In genomic region chr16:21242756-21243155, GRCh38 we compare ENCODE assay signal across 42 cellular contexts. TPM values are rescaled to one million over a fixed set of nuclear protein-coding genes. Genes with fewer than 3 reads are reported as not detected.
"Had no signal": no experiment of that assay in that cellular context is flagged by ENCODE, and none has a peak within 500 bp of the region (broad histone marks: within the 10 kb centered on the region; RNA-seq: fewer than 3 reads in every experiment).

No MANE protein-coding gene starts in this region.

- H3K4me1 ChIP-seq: adrenal gland, ascending aorta, body of pancreas, breast epithelium had no signal

- H3K4me3 Mint-ChIP-seq: activated naive CD4-positive, alpha-beta T cell treated with anti-CD3 and anti-CD28 coated beads for 36 hours; activated naive CD4-positive, alpha-beta T cell treated with anti-CD3 and anti-CD28 coated beads, Interleukin-2, amount 10 ng/mL, durations not matched to agents 7 days and 5 days; activated naive CD4-positive, alpha-beta T cell treated with anti-CD3 and anti-CD28 coated beads, Interleukin-2, amount 50 U/mL, for 24 hours; activated naive CD8-positive, alpha-beta T cell; activated naive CD8-positive, alpha-beta T cell treated with anti-CD3 and anti-CD28 coated beads for 36 hours; activated naive CD8-positive, alpha-beta T cell treated with anti-CD3 and anti-CD28 coated beads, Interleukin-2, amount 10 ng/mL, durations not matched to agents 7 days and 5 days; activated naive CD8-positive, alpha-beta T cell treated with anti-CD3 and anti-CD28 coated beads, Interleukin-2, amount 50 U/mL, for 24 hours; activated T-cell treated with anti-CD3 and anti-CD28 coated beads, Interleukin-2, amount 50 U/mL, for 24 hours; activated T-cell treated with anti-CD3 and anti-CD28 coated beads, Interleukin-2, amount 50 U/mL, for 4 hours; activated T-cell treated with anti-CD3 and anti-CD28 coated beads, Interleukin-2, amount 50 U/mL, for 72 hours; activated T-helper 1 cell treated with anti-CD3 and anti-CD28 coated beads, Interleukin-12 subunit alpha, Interleukin-12 subunit beta, Interleukin-2, Interleukin-4 antibody, amounts not matched to agents 30 ng/mL and 10 ng/mL and 1 ng/mL, durations not matched to agents 14 hours and 24 hours and 36 hours; activated T-helper 17 cell treated with anti-CD3 and anti-CD28 coated beads, Interleukin-2, amount 50 U/mL, for 72 hours; brain; central memory CD8-positive, alpha-beta T cell had no signal

- H3K27ac ChIP-seq: adrenal gland, ascending aorta, body of pancreas, brain microvascular endothelial cell, breast epithelium, cardiac muscle cell had no signal

- H3K27ac Mint-ChIP-seq: activated naive CD4-positive, alpha-beta T cell treated with anti-CD3 and anti-CD28 coated beads for 36 hours; activated naive CD4-positive, alpha-beta T cell treated with anti-CD3 and anti-CD28 coated beads, Interleukin-2, amount 10 ng/mL, durations not matched to agents 7 days and 5 days; activated naive CD4-positive, alpha-beta T cell treated with anti-CD3 and anti-CD28 coated beads, Interleukin-2, amount 50 U/mL, for 24 hours; activated naive CD4-positive, alpha-beta T cell treated with anti-CD3 and anti-CD28 coated beads, Interleukin-2, amount 50 U/mL, for 72 hours; activated naive CD8-positive, alpha-beta T cell; activated naive CD8-positive, alpha-beta T cell treated with anti-CD3 and anti-CD28 coated beads for 36 hours; activated naive CD8-positive, alpha-beta T cell treated with anti-CD3 and anti-CD28 coated beads, Interleukin-2, amount 10 ng/mL, durations not matched to agents 7 days and 5 days; activated naive CD8-positive, alpha-beta T cell treated with anti-CD3 and anti-CD28 coated beads, Interleukin-2, amount 50 U/mL, for 24 hours; activated T-cell treated with anti-CD3 and anti-CD28 coated beads, Interleukin-2, amount 50 U/mL, for 24 hours; activated T-cell treated with anti-CD3 and anti-CD28 coated beads, Interleukin-2, amount 50 U/mL, for 72 hours; activated T-helper 1 cell treated with anti-CD3 and anti-CD28 coated beads, Interleukin-12 subunit alpha, Interleukin-12 subunit beta, Interleukin-2, Interleukin-4 antibody, amounts not matched to agents 30 ng/mL and 10 ng/mL and 1 ng/mL, durations not matched to agents 14 hours and 24 hours and 36 hours; activated T-helper 17 cell treated with anti-CD3 and anti-CD28 coated beads, Interleukin-2, amount 50 U/mL, for 72 hours; activated T-helper 2 cell treated with anti-CD3 and anti-CD28 coated beads, Interferon-gamma antibody, Interleukin-2, Interleukin-4, amounts not matched to agents 10 μg/mL and 5 μg/mL and 100 μg/mL, durations not matched to agents 14 hours and 24 hours and 36 hours had no signal

- H3K27me3 ChIP-seq: adrenal gland, ascending aorta, body of pancreas, breast epithelium, cardiac muscle cell had no signal

- H3K9me3 Mint-ChIP-seq: activated naive CD4-positive, alpha-beta T cell treated with anti-CD3 and anti-CD28 coated beads for 36 hours; activated naive CD4-positive, alpha-beta T cell treated with anti-CD3 and anti-CD28 coated beads, Interleukin-2, amount 10 ng/mL, durations not matched to agents 7 days and 5 days; activated naive CD4-positive, alpha-beta T cell treated with anti-CD3 and anti-CD28 coated beads, Interleukin-2, amount 50 U/mL, for 24 hours; activated naive CD4-positive, alpha-beta T cell treated with anti-CD3 and anti-CD28 coated beads, Interleukin-2, amount 50 U/mL, for 72 hours; activated naive CD8-positive, alpha-beta T cell treated with anti-CD3 and anti-CD28 coated beads for 36 hours; activated naive CD8-positive, alpha-beta T cell treated with anti-CD3 and anti-CD28 coated beads, Interleukin-2, amount 10 ng/mL, durations not matched to agents 7 days and 5 days; activated naive CD8-positive, alpha-beta T cell treated with anti-CD3 and anti-CD28 coated beads, Interleukin-2, amount 50 U/mL, for 24 hours; activated T-cell treated with anti-CD3 and anti-CD28 coated beads, Interleukin-2, amount 50 U/mL, for 24 hours; activated T-cell treated with anti-CD3 and anti-CD28 coated beads, Interleukin-2, amount 50 U/mL, for 4 hours; activated T-cell treated with anti-CD3 and anti-CD28 coated beads, Interleukin-2, amount 50 U/mL, for 72 hours; activated T-helper 1 cell treated with anti-CD3 and anti-CD28 coated beads, Interleukin-12 subunit alpha, Interleukin-12 subunit beta, Interleukin-2, Interleukin-4 antibody, amounts not matched to agents 30 ng/mL and 10 ng/mL and 1 ng/mL, durations not matched to agents 14 hours and 24 hours and 36 hours; activated T-helper 17 cell treated with anti-CD3 and anti-CD28 coated beads, Interleukin-2, amount 50 U/mL, for 72 hours; activated T-helper 2 cell treated with anti-CD3 and anti-CD28 coated beads, Interferon-gamma antibody, Interleukin-2, Interleukin-4, amounts not matched to agents 10 μg/mL and 5 μg/mL and 100 μg/mL, durations not matched to agents 14 hours and 24 hours and 36 hours; central memory CD8-positive, alpha-beta T cell had no signal

- H3K4me3 ChIP-seq: adrenal gland, ascending aorta, body of pancreas, breast epithelium, cardiac muscle cell had no signal

- DNase-seq: activated effector memory CD4-positive, alpha-beta T cell treated with anti-CD3 and anti-CD28 coated beads, Interleukin-2, amount 50 U/mL, for 16 hours; activated effector memory CD4-positive, alpha-beta T cell treated with Interleukin-2 at 50 U/mL for 16 hours; activated gamma-delta T cell; activated gamma-delta T cell treated with Interleukin-2 at 50 U/mL for 16 hours; activated naive CD4-positive, alpha-beta T cell; activated naive CD4-positive, alpha-beta T cell treated with anti-CD3 and anti-CD28 coated beads for 36 hours; activated naive CD4-positive, alpha-beta T cell treated with anti-CD3 and anti-CD28 coated beads, Interleukin-2, amount 10 ng/mL, durations not matched to agents 7 days and 5 days; activated naive CD4-positive, alpha-beta T cell treated with anti-CD3 and anti-CD28 coated beads, Interleukin-2, amount 50 U/mL, for 16 hours; activated naive CD4-positive, alpha-beta T cell treated with Interleukin-2 at 50 U/mL for 16 hours; activated naive CD8-positive, alpha-beta T cell treated with anti-CD3 and anti-CD28 coated beads for 36 hours; activated naive CD8-positive, alpha-beta T cell treated with anti-CD3 and anti-CD28 coated beads, Interleukin-2, amount 10 ng/mL, durations not matched to agents 7 days and 5 days; activated naive CD8-positive, alpha-beta T cell treated with anti-CD3 and anti-CD28 coated beads, Interleukin-2, amount 50 U/mL, for 24 hours; activated T-cell treated with anti-CD3 and anti-CD28 coated beads for 4 hours; activated T-cell treated with anti-CD3 and anti-CD28 coated beads, Interleukin-2, amount 50 U/mL, for 24 hours; activated T-cell treated with anti-CD3 and anti-CD28 coated beads, Interleukin-2, amount 50 U/mL, for 4 hours; activated T-cell treated with anti-CD3 and anti-CD28 coated beads, Interleukin-2, amount 50 U/mL, for 48 hours; activated T-cell treated with anti-CD3 and anti-CD28 coated beads, Interleukin-2, amount 50 U/mL, for 72 hours; adrenal gland; amniotic stem cell; amygdala; anterior cingulate cortex; aorta; body of pancreas; brain microvascular endothelial cell; caudate nucleus; central memory CD4-positive, alpha-beta T cell; cerebellar nuclear complex had no signal

- H3K9me3 ChIP-seq: adrenal gland, ascending aorta, body of pancreas, breast epithelium had no signal

- H3K4me1 Mint-ChIP-seq: activated naive CD4-positive, alpha-beta T cell treated with anti-CD3 and anti-CD28 coated beads, Interleukin-2, amount 10 ng/mL, durations not matched to agents 7 days and 5 days; activated naive CD4-positive, alpha-beta T cell treated with anti-CD3 and anti-CD28 coated beads, Interleukin-2, amount 50 U/mL, for 24 hours; activated naive CD8-positive, alpha-beta T cell treated with anti-CD3 and anti-CD28 coated beads for 36 hours; activated naive CD8-positive, alpha-beta T cell treated with anti-CD3 and anti-CD28 coated beads, Interleukin-2, amount 10 ng/mL, durations not matched to agents 7 days and 5 days; activated naive CD8-positive, alpha-beta T cell treated with anti-CD3 and anti-CD28 coated beads, Interleukin-2, amount 50 U/mL, for 24 hours; activated T-helper 17 cell treated with anti-CD3 and anti-CD28 coated beads, Interleukin-2, amount 50 U/mL, for 72 hours; brain; central memory CD8-positive, alpha-beta T cell had no signal

- ATAC-seq: activated naive CD4-positive, alpha-beta T cell treated with anti-CD3 and anti-CD28 coated beads, Interleukin-2, amount 50 U/mL, for 72 hours; activated naive CD8-positive, alpha-beta T cell treated with anti-CD3 and anti-CD28 coated beads, Interleukin-2, amount 50 U/mL, for 24 hours; activated T-cell treated with anti-CD3 and anti-CD28 coated beads, Interleukin-2, amount 50 U/mL, for 4 hours; activated T-cell treated with anti-CD3 and anti-CD28 coated beads, Interleukin-2, amount 50 U/mL, for 72 hours; activated T-helper 17 cell treated with anti-CD3 and anti-CD28 coated beads, Interleukin-2, amount 50 U/mL, for 72 hours; body of pancreas had no signal

- H3K36me3 ChIP-seq: adrenal gland, ascending aorta, brain microvascular endothelial cell, breast epithelium, cardiac muscle cell had no signal

- H3K36me3 Mint-ChIP-seq: activated naive CD4-positive, alpha-beta T cell treated with anti-CD3 and anti-CD28 coated beads, Interleukin-2, amount 10 ng/mL, durations not matched to agents 7 days and 5 days; activated naive CD4-positive, alpha-beta T cell treated with anti-CD3 and anti-CD28 coated beads, Interleukin-2, amount 50 U/mL, for 24 hours; activated naive CD4-positive, alpha-beta T cell treated with anti-CD3 and anti-CD28 coated beads, Interleukin-2, amount 50 U/mL, for 72 hours; activated naive CD8-positive, alpha-beta T cell; activated naive CD8-positive, alpha-beta T cell treated with anti-CD3 and anti-CD28 coated beads for 36 hours; activated naive CD8-positive, alpha-beta T cell treated with anti-CD3 and anti-CD28 coated beads, Interleukin-2, amount 10 ng/mL, durations not matched to agents 7 days and 5 days; brain had no signal

RNA-seq across cellular contexts. Expression of gene ANKS4B, which starts 9.3 kb away (rescaled TPM):
- total RNA-seq: activated naive CD4-positive, alpha-beta T cell treated with anti-CD3 and anti-CD28 coated beads, Interleukin-2, amount 50 U/mL, for 72 hours; activated naive CD8-positive, alpha-beta T cell treated with anti-CD3 and anti-CD28 coated beads for 36 hours; activated naive CD8-positive, alpha-beta T cell treated with anti-CD3 and anti-CD28 coated beads, Interleukin-2, amount 10 ng/mL, durations not matched to agents 7 days and 5 days; activated T-cell treated with anti-CD3 and anti-CD28 coated beads, Interleukin-2, amount 50 U/mL, for 4 hours; activated T-cell treated with anti-CD3 and anti-CD28 coated beads, Interleukin-2, amount 50 U/mL, for 72 hours; activated T-helper 1 cell treated with anti-CD3 and anti-CD28 coated beads, Interleukin-12 subunit alpha, Interleukin-12 subunit beta, Interleukin-2, Interleukin-4 antibody, amounts not matched to agents 30 ng/mL and 10 ng/mL and 1 ng/mL, durations not matched to agents 14 hours and 24 hours and 36 hours; activated T-helper 17 cell treated with anti-CD3 and anti-CD28 coated beads, Interleukin-2, amount 50 U/mL, for 72 hours; activated T-helper 2 cell treated with anti-CD3 and anti-CD28 coated beads, Interferon-gamma antibody, Interleukin-2, Interleukin-4, amounts not matched to agents 10 μg/mL and 5 μg/mL and 100 μg/mL, durations not matched to agents 14 hours and 24 hours and 36 hours; adrenal gland; aorta; ascending aorta; astrocyte; bronchial epithelial cell; cardiac muscle cell; cardiac septum; chondrocyte had no signal

RNA-seq across cellular contexts. Expression of gene ZP2, which starts 31.4 kb away (rescaled TPM):
- total RNA-seq: activated naive CD4-positive, alpha-beta T cell treated with anti-CD3 and anti-CD28 coated beads for 36 hours; activated naive CD4-positive, alpha-beta T cell treated with anti-CD3 and anti-CD28 coated beads, Interleukin-2, amount 50 U/mL, for 72 hours; activated naive CD8-positive, alpha-beta T cell treated with anti-CD3 and anti-CD28 coated beads for 36 hours; activated naive CD8-positive, alpha-beta T cell treated with anti-CD3 and anti-CD28 coated beads, Interleukin-2, amount 10 ng/mL, durations not matched to agents 7 days and 5 days; activated T-cell treated with anti-CD3 and anti-CD28 coated beads, Interleukin-2, amount 50 U/mL, for 4 hours; activated T-cell treated with anti-CD3 and anti-CD28 coated beads, Interleukin-2, amount 50 U/mL, for 72 hours; activated T-helper 1 cell treated with anti-CD3 and anti-CD28 coated beads, Interleukin-12 subunit alpha, Interleukin-12 subunit beta, Interleukin-2, Interleukin-4 antibody, amounts not matched to agents 30 ng/mL and 10 ng/mL and 1 ng/mL, durations not matched to agents 14 hours and 24 hours and 36 hours; activated T-helper 17 cell treated with anti-CD3 and anti-CD28 coated beads, Interleukin-2, amount 50 U/mL, for 72 hours; activated T-helper 2 cell treated with anti-CD3 and anti-CD28 coated beads, Interferon-gamma antibody, Interleukin-2, Interleukin-4, amounts not matched to agents 10 μg/mL and 5 μg/mL and 100 μg/mL, durations not matched to agents 14 hours and 24 hours and 36 hours; adrenal gland; aorta; ascending aorta; astrocyte; body of pancreas; breast epithelium; bronchial epithelial cell; cardiac muscle cell; cardiac septum; chondrocyte had no signal

RNA-seq across cellular contexts. Expression of gene CRYM, which starts 35.3 kb away (rescaled TPM):
- total RNA-seq: activated naive CD4-positive, alpha-beta T cell treated with anti-CD3 and anti-CD28 coated beads for 36 hours; activated naive CD4-positive, alpha-beta T cell treated with anti-CD3 and anti-CD28 coated beads, Interleukin-2, amount 50 U/mL, for 72 hours; activated naive CD8-positive, alpha-beta T cell treated with anti-CD3 and anti-CD28 coated beads for 36 hours; activated naive CD8-positive, alpha-beta T cell treated with anti-CD3 and anti-CD28 coated beads, Interleukin-2, amount 10 ng/mL, durations not matched to agents 7 days and 5 days; activated T-cell treated with anti-CD3 and anti-CD28 coated beads, Interleukin-2, amount 50 U/mL, for 4 hours; activated T-cell treated with anti-CD3 and anti-CD28 coated beads, Interleukin-2, amount 50 U/mL, for 72 hours; activated T-helper 1 cell treated with anti-CD3 and anti-CD28 coated beads, Interleukin-12 subunit alpha, Interleukin-12 subunit beta, Interleukin-2, Interleukin-4 antibody, amounts not matched to agents 30 ng/mL and 10 ng/mL and 1 ng/mL, durations not matched to agents 14 hours and 24 hours and 36 hours; activated T-helper 17 cell treated with anti-CD3 and anti-CD28 coated beads, Interleukin-2, amount 50 U/mL, for 72 hours; activated T-helper 2 cell treated with anti-CD3 and anti-CD28 coated beads, Interferon-gamma antibody, Interleukin-2, Interleukin-4, amounts not matched to agents 10 μg/mL and 5 μg/mL and 100 μg/mL, durations not matched to agents 14 hours and 24 hours and 36 hours; ascending aorta; cardiac muscle cell; chondrocyte had no signal
